In genomic region chr3:151199569-151200438, GRCh38 we compare ENCODE assay signal across 1 cellular context.
TF ChIP-seq lines count a peak whose summit lies in the region.

No MANE protein-coding gene starts in this region.

TF ChIP-seq in HepG2, 621 proteins besides CTCF, POLR2A, EP300 and RAD21:
- TF ChIP-seq MYC (CRISPR knock-in tag; IDR thresholded peaks at IDR 0.05; ENCODE audit: borderline replicate concordance): no peak
- no peak for TF ChIP-seq ZBTB21 (CRISPR knock-in tag; IDR thresholded peaks at IDR 0.05)
- TF ChIP-seq LCORL (IDR thresholded peaks at IDR 0.05): no peak
- TF ChIP-seq LCORL (CRISPR knock-in tag; IDR thresholded peaks at IDR 0.05): no peak
- no peak for TF ChIP-seq ZNF629 (CRISPR knock-in tag; conservative IDR thresholded peaks at IDR 0.05)
- no peak for TF ChIP-seq KDM1A (CRISPR knock-in tag; IDR thresholded peaks at IDR 0.05)
- no peak for TF ChIP-seq ZSCAN25 (CRISPR knock-in tag; IDR thresholded peaks at IDR 0.05)
- no peak for TF ChIP-seq POLR2AphosphoS2 (IDR thresholded peaks at IDR 0.05; ENCODE audit: low read depth, low read length)
- TF ChIP-seq ZNF567 (CRISPR knock-in tag; IDR thresholded peaks at IDR 0.05; ENCODE audit: borderline replicate concordance): no peak
- no peak for TF ChIP-seq ZNF101 (CRISPR knock-in tag; IDR thresholded peaks at IDR 0.05; ENCODE audit: borderline replicate concordance, low read depth)
- TF ChIP-seq ARID4A (CRISPR knock-in tag; IDR thresholded peaks at IDR 0.05; ENCODE audit: borderline replicate concordance): no peak
- no peak for TF ChIP-seq HINFP (CRISPR knock-in tag; IDR thresholded peaks at IDR 0.05; ENCODE audit: low read depth)
- no peak for TF ChIP-seq ZSCAN20 (CRISPR knock-in tag; IDR thresholded peaks at IDR 0.05; ENCODE audit: borderline replicate concordance)
- no peak for TF ChIP-seq MAX (IDR thresholded peaks at IDR 0.05)
- no peak for TF ChIP-seq ZBTB10 (CRISPR knock-in tag; IDR thresholded peaks at IDR 0.05; ENCODE audit: borderline replicate concordance)
- TF ChIP-seq ARID3A (IDR thresholded peaks at IDR 0.05; ENCODE audit: low read depth, low read length): no peak
- no peak for TF ChIP-seq ZBTB33 (CRISPR knock-in tag; IDR thresholded peaks at IDR 0.05)
- TF ChIP-seq BCL3 (CRISPR knock-in tag; IDR thresholded peaks at IDR 0.05): no peak
- TF ChIP-seq ZNF790 (CRISPR knock-in tag; IDR thresholded peaks at IDR 0.05; ENCODE audit: borderline replicate concordance): no peak
- no peak for TF ChIP-seq ZBTB43 (CRISPR knock-in tag; conservative IDR thresholded peaks at IDR 0.05)
- TF ChIP-seq EEA1 (CRISPR knock-in tag; IDR thresholded peaks at IDR 0.05; ENCODE audit: borderline replicate concordance): no peak
